21 cellular contexts compared by ENCODE assay signal in the genomic region with DNA sequence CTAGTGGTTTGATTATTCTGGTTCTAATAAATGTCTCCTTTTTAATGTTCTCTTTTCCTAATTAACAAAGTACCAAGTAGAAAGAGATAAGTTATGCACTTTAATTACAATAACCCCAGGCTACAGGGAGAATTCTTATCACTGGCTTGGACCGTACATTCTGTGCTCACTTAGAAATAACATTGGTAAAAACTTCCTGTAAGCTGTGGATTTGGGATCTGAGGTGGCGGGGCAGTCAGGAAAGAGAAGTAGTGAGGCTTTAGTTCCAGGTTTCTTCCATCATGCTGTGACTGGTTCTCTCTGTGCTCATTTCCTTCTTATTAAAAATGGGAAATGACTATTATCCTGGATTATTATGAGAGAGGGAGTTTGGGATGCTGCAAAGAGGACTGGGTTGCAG.
"Had no signal": no experiment of that assay in that cellular context is flagged by ENCODE, and none has a peak within 500 bp of the region (broad histone marks: within the 10 kb centered on the region; RNA-seq: fewer than 3 reads in every experiment).

No MANE protein-coding gene starts in this region.

- H3K4me3 ChIP-seq: lower lobe of right lung, psoas muscle, right atrium auricular region, sigmoid colon, spleen, suprapubic skin, transverse colon, upper lobe of left lung, vagina had no signal

- H3K27me3 ChIP-seq: right atrium auricular region, sigmoid colon, transverse colon, upper lobe of left lung, vagina had no signal

- H3K9me3 ChIP-seq: lower lobe of right lung, psoas muscle, sigmoid colon, spleen, suprapubic skin, transverse colon, upper lobe of left lung, vagina had no signal

- H2AFZ ChIP-seq: parathyroid adenoma had no signal

- ATAC-seq: left ventricle myocardium superior; naive thymus-derived CD8-positive, alpha-beta T cell; psoas muscle; stimulated activated effector memory CD8-positive, alpha-beta T cell treated with anti-CD3 and anti-CD28 coated beads, Interleukin-12 subunit alpha, Interleukin-12 subunit beta, amount 100 ng/mL, for 72 hours had no signal

- H3K4me1 ChIP-seq: lower lobe of right lung, parathyroid adenoma, psoas muscle, right atrium auricular region, sigmoid colon, spleen, suprapubic skin, transverse colon, upper lobe of left lung, vagina had no signal

- H3K9ac ChIP-seq: parathyroid adenoma had no signal

- DNase-seq: hippocampal formation; left ventricle myocardium superior; lower lobe of right lung; mammary epithelial cell; mesenchymal stem cell; naive thymus-derived CD8-positive, alpha-beta T cell; nucleus accumbens; psoas muscle; sigmoid colon; small intestine; spleen; stimulated activated CD4-positive, alpha-beta T cell treated with anti-CD3 and anti-CD28 coated beads, Interleukin-4, amount 100 ng/mL, for 24 hours; stimulated activated naive CD4-positive, alpha-beta T cell; transverse colon; upper lobe of left lung had no signal

- H3K79me2 ChIP-seq: parathyroid adenoma had no signal

- FAIRE-seq: keratinocyte, small intestine had no signal

- H3K27ac ChIP-seq: lower lobe of right lung, parathyroid adenoma, psoas muscle, right atrium auricular region, sigmoid colon, spleen, suprapubic skin, transverse colon, upper lobe of left lung, vagina had no signal

- H3K36me3 ChIP-seq: lower lobe of right lung, right atrium auricular region, sigmoid colon, spleen, suprapubic skin, transverse colon, upper lobe of left lung, vagina had no signal
